ENCODE assay signal across 13 cellular contexts in genomic region chr5:181170996-181171395, GRCh38. TPM values are rescaled to one million over a fixed set of nuclear protein-coding genes. Genes with fewer than 3 reads are reported as not detected.
DNase-seq lines count a peak whose midpoint lies in the region; ATAC-seq and TF ChIP-seq lines count a peak whose summit lies in the region.
"Had no signal": no experiment of that assay in that cellular context is flagged by ENCODE, and none has a peak within 500 bp of the region (broad histone marks: within the 10 kb centered on the region; RNA-seq: fewer than 3 reads in every experiment).

No MANE protein-coding gene starts in this region.

- no peaks in the 10 kb centered on the region for H3K27me3 Mint-ChIP-seq in activated naive CD8-positive, alpha-beta T cell
- H3K27me3 Mint-ChIP-seq in activated naive CD8-positive, alpha-beta T cell treated with anti-CD3 and anti-CD28 coated beads, Interleukin-2, amount 50 U/mL, for 24 hours, result peaks cover 66% of the 10 kb centered on the region

- no peak overlapping the region for H3K27ac Mint-ChIP-seq in activated naive CD8-positive, alpha-beta T cell
- H3K27ac Mint-ChIP-seq in activated naive CD8-positive, alpha-beta T cell treated with anti-CD3 and anti-CD28 coated beads, Interleukin-2, amount 50 U/mL, for 24 hours, result no peak overlapping the region
- H3K27ac Mint-ChIP-seq in stimulated activated effector memory CD8-positive, alpha-beta T cell treated with anti-CD3 and anti-CD28 coated beads, Interleukin-12 subunit alpha, Interleukin-12 subunit beta, amount 100 ng/mL, for 72 hours, result no peak overlapping the region
- H3K27ac Mint-ChIP-seq: CD14-positive monocyte had no signal

- POLR2A ChIA-PET in OCI-LY7 (lab: Charles Lee), result interaction anchor here (0.5 to 2.4 kb wide), 6 partner anchors 21 to 390 kb away, joined by 3 to 9 read pairs (median 4); no protein-coding TSS in a partner anchor

- no peak for DNase-seq in activated naive CD8-positive, alpha-beta T cell treated with anti-CD3 and anti-CD28 coated beads, Interleukin-2, amount 50 U/mL, for 24 hours
- DNase-seq in OCI-LY7 (ENCODE audit: low spot score), result no peak
- peak; percentile 38 for DNase-seq in fibroblast of gingiva (ENCODE audit: low read depth)
- DNase-seq in stimulated activated effector memory CD8-positive, alpha-beta T cell treated with anti-CD3 and anti-CD28 coated beads, Interleukin-12 subunit alpha, Interleukin-12 subunit beta, amount 100 ng/mL, for 72 hours (ENCODE audit: low spot score in 2 of 2), result no peak
- no peak for DNase-seq in HT-29 (ENCODE audit: low spot score)
- no peak for DNase-seq in left colon
- DNase-seq: NCI-H1417 treated with DMSO at 0.1 percent for 48 hours, spleen had no signal

- peaks cover 67% of the 10 kb centered on the region for H3K4me1 Mint-ChIP-seq in activated naive CD8-positive, alpha-beta T cell (ENCODE audit: low read depth)
- H3K4me1 Mint-ChIP-seq in activated naive CD8-positive, alpha-beta T cell treated with anti-CD3 and anti-CD28 coated beads, Interleukin-2, amount 50 U/mL, for 24 hours, result peaks cover 68% of the 10 kb centered on the region
- H3K4me1 Mint-ChIP-seq in stimulated activated effector memory CD8-positive, alpha-beta T cell treated with anti-CD3 and anti-CD28 coated beads, Interleukin-12 subunit alpha, Interleukin-12 subunit beta, amount 100 ng/mL, for 72 hours, result peaks cover 62% of the 10 kb centered on the region

- no peaks in the 10 kb centered on the region for H3K36me3 ChIP-seq in OCI-LY7 (ENCODE audit: insufficient read depth, low read length)
- H3K36me3 ChIP-seq: cardiac muscle cell, spleen had no signal

- CTCF ChIA-PET in OCI-LY7 (lab: Charles Lee; ENCODE audit: unreplicated experiment), result interaction anchor here (0.9 to 1.3 kb wide), 2 partner anchors 18 to 53 kb away, joined by 3 read pairs; no protein-coding TSS in a partner anchor

- H3K9me2 ChIP-seq in OCI-LY7 (ENCODE audit: insufficient read depth, low read length), result no peaks in the 10 kb centered on the region

- intact Hi-C loops in OCI-LY7 (cut with micrococcal nuclease; ENCODE audit: unreplicated experiment), result loop anchor here (5.0 kb wide), 2 partner anchors 354 to 369 kb away; partner anchors contain the start of gene MGAT1
- intact Hi-C loops in left colon (cut with DNase I, micrococcal nuclease), result no loop called here

- no peak for TF ChIP-seq CTCF in OCI-LY7 (conservative IDR thresholded peaks at IDR 0.05; ENCODE audit: low read length)

- ATAC-seq in activated naive CD8-positive, alpha-beta T cell treated with anti-CD3 and anti-CD28 coated beads, Interleukin-2, amount 50 U/mL, for 24 hours, result no peak
- ATAC-seq in stimulated activated effector memory CD8-positive, alpha-beta T cell treated with anti-CD3 and anti-CD28 coated beads, Interleukin-12 subunit alpha, Interleukin-12 subunit beta, amount 100 ng/mL, for 72 hours, result no peak
- ATAC-seq in GM19467 (IDR thresholded peaks at IDR 0.05; ENCODE audit: unreplicated experiment), result no peak
- ATAC-seq in left colon, result no peak

- peak overlapping the region; percentile 74 for H3K4me3 ChIP-seq in OCI-LY7 (ENCODE audit: low read depth, low read length, poor library complexity, severe bottlenecking)
- H3K4me3 ChIP-seq: spleen had no signal

- H3K4me2 ChIP-seq in OCI-LY7 (ENCODE audit: low read length), result peak overlapping the region; percentile 93

- H3K4me1 ChIP-seq in OCI-LY7 (ENCODE audit: insufficient read depth, low read length, poor library complexity, severe bottlenecking), result peaks cover 63% of the 10 kb centered on the region

- peaks cover 13% of the 10 kb centered on the region; the same call in 1 of the 2 replicates for H3K79me2 ChIP-seq in OCI-LY7 (ENCODE audit: insufficient read depth, low read depth, low read length)

- H2AFZ ChIP-seq in OCI-LY7 (ENCODE audit: low read length), result no peak overlapping the region

- no peaks in the 10 kb centered on the region for H4K20me1 ChIP-seq in OCI-LY7 (ENCODE audit: insufficient read depth, low read length)

- H3K4me3 Mint-ChIP-seq in activated naive CD8-positive, alpha-beta T cell, result peak overlapping the region; percentile 20
- H3K4me3 Mint-ChIP-seq in activated naive CD8-positive, alpha-beta T cell treated with anti-CD3 and anti-CD28 coated beads, Interleukin-2, amount 50 U/mL, for 24 hours, result no peak overlapping the region
- H3K4me3 Mint-ChIP-seq in stimulated activated effector memory CD8-positive, alpha-beta T cell treated with anti-CD3 and anti-CD28 coated beads, Interleukin-12 subunit alpha, Interleukin-12 subunit beta, amount 100 ng/mL, for 72 hours, result peak overlapping the region; percentile 71

- no peaks in the 10 kb centered on the region for H3K9me3 ChIP-seq in OCI-LY7 (ENCODE audit: low read length)
- H3K9me3 ChIP-seq: spleen had no signal

- no peaks in the 10 kb centered on the region for H3K9me3 Mint-ChIP-seq in activated naive CD8-positive, alpha-beta T cell (ENCODE audit: low read depth)
- H3K9me3 Mint-ChIP-seq in activated naive CD8-positive, alpha-beta T cell treated with anti-CD3 and anti-CD28 coated beads, Interleukin-2, amount 50 U/mL, for 24 hours, result no peaks in the 10 kb centered on the region
- no peaks in the 10 kb centered on the region for H3K9me3 Mint-ChIP-seq in stimulated activated effector memory CD8-positive, alpha-beta T cell treated with anti-CD3 and anti-CD28 coated beads, Interleukin-12 subunit alpha, Interleukin-12 subunit beta, amount 100 ng/mL, for 72 hours

- no peak overlapping the region for H3K27ac ChIP-seq in OCI-LY7 (ENCODE audit: low read depth, low read length, poor library complexity, severe bottlenecking)
- H3K27ac ChIP-seq: cardiac muscle cell, spleen had no signal

- no peaks in the 10 kb centered on the region for H3K36me3 Mint-ChIP-seq in activated naive CD8-positive, alpha-beta T cell
- peaks cover 3% of the 10 kb centered on the region for H3K36me3 Mint-ChIP-seq in activated naive CD8-positive, alpha-beta T cell treated with anti-CD3 and anti-CD28 coated beads, Interleukin-2, amount 50 U/mL, for 24 hours (ENCODE audit: low read depth)
- H3K36me3 Mint-ChIP-seq in stimulated activated effector memory CD8-positive, alpha-beta T cell treated with anti-CD3 and anti-CD28 coated beads, Interleukin-12 subunit alpha, Interleukin-12 subunit beta, amount 100 ng/mL, for 72 hours, result peaks cover 22% of the 10 kb centered on the region

- no TSS peak for BruUV-seq in OCI-LY7 (replicated peaks; lab: Mats Ljungman, UMichigan)

RNA-seq across cellular contexts. Expression of gene OR2V2, which starts 23.6 kb away (rescaled TPM):
- 0.06 and 0.23 TPM in 2 replicates for total RNA-seq in OCI-LY7 (2014; rRNA removed; shearing (Covaris generic))
- total RNA-seq in OCI-LY7 (2022), result not detected in 2 replicates
- total RNA-seq in HT-29 (2014; rRNA removed; shearing (Covaris generic)), result not detected in 2 replicates
- total RNA-seq in left colon, result not detected
- total RNA-seq: cardiac muscle cell, fibroblast of lung, spleen had no signal

RNA-seq across cellular contexts. Expression of gene TRIM7, which starts 34.0 kb away (rescaled TPM):
- total RNA-seq in OCI-LY7 (2014; rRNA removed; shearing (Covaris generic)), result 0.22 and 0.44 TPM in 2 replicates
- total RNA-seq in OCI-LY7 (2022) (1.8 and 2.2 TPM in 2 replicates), left colon (10 to 100 TPM in 1 of 2 donors, 1 to 10 TPM in 1; 5.8 to 14.2 TPM)
- 2.9 and 5.5 TPM in 2 replicates for total RNA-seq in HT-29 (2014; rRNA removed; shearing (Covaris generic))

RNA-seq across cellular contexts. Expression of gene OR2V1, which starts 40.0 kb away (rescaled TPM):
- total RNA-seq in OCI-LY7 (2014; rRNA removed; shearing (Covaris generic)), result not detected in 2 replicates
- total RNA-seq in OCI-LY7 (2022) (not detected in 2 replicates), left colon (not detected)
- total RNA-seq in HT-29 (2014; rRNA removed; shearing (Covaris generic)), result not detected in 2 replicates
- total RNA-seq: cardiac muscle cell, fibroblast of lung, spleen had no signal

RNA-seq across cellular contexts. Expression of gene TRIM41, which starts 52.1 kb away (rescaled TPM):
- 30.2 and 30.4 TPM in 2 replicates for total RNA-seq in OCI-LY7 (2014; rRNA removed; shearing (Covaris generic))
- total RNA-seq in OCI-LY7 (2022) (68.2 and 73.4 TPM in 2 replicates), left colon (10 to 100 TPM; 21.5 to 32.0 TPM)
- total RNA-seq in HT-29 (2014; rRNA removed; shearing (Covaris generic)), result 29.9 and 37.9 TPM in 2 replicates
